Comparison of ENCODE assay signal across 26 cellular contexts in genomic region chr4:16569790-16570189, GRCh38.
"Had no signal": no experiment of that assay in that cellular context is flagged by ENCODE, and none has a peak within 500 bp of the region (broad histone marks: within the 10 kb centered on the region; RNA-seq: fewer than 3 reads in every experiment).

No MANE protein-coding gene starts in this region.

- H3K27ac Mint-ChIP-seq: effector memory CD8-positive, alpha-beta T cell; endodermal cell; memory B cell; naive thymus-derived CD4-positive, alpha-beta T cell had no signal

- H3K36me3 ChIP-seq: esophagus squamous epithelium, gastrocnemius medialis, lower lobe of right lung had no signal

- H3K36me3 Mint-ChIP-seq: memory B cell; naive thymus-derived CD4-positive, alpha-beta T cell had no signal

- H3K27ac ChIP-seq: coronary artery, dorsolateral prefrontal cortex, epithelial cell of prostate, esophagus squamous epithelium, gastrocnemius medialis, heart right ventricle, lower lobe of right lung had no signal

- H3K4me3 ChIP-seq: coronary artery, dorsolateral prefrontal cortex, esophagus squamous epithelium, gastrocnemius medialis, heart right ventricle, lower lobe of right lung had no signal

- H3K9me3 ChIP-seq: esophagus squamous epithelium, gastrocnemius medialis, lower lobe of right lung had no signal

- H3K4me1 Mint-ChIP-seq: memory B cell; naive thymus-derived CD4-positive, alpha-beta T cell had no signal

- H3K9me3 Mint-ChIP-seq: endodermal cell, memory B cell had no signal

- H3K27me3 Mint-ChIP-seq: effector memory CD8-positive, alpha-beta T cell; memory B cell had no signal

- H3K27me3 ChIP-seq: dorsolateral prefrontal cortex, gastrocnemius medialis, heart right ventricle had no signal

- H3K4me3 Mint-ChIP-seq: effector memory CD8-positive, alpha-beta T cell; endodermal cell; memory B cell; naive thymus-derived CD4-positive, alpha-beta T cell had no signal

- ATAC-seq: effector memory CD8-positive, alpha-beta T cell; esophagus mucosa; gastrocnemius medialis; heart right ventricle; left colon; left lobe of liver; left ventricle myocardium superior; naive thymus-derived CD4-positive, alpha-beta T cell had no signal

- DNase-seq: dermis blood vessel endothelial cell; dorsolateral prefrontal cortex; effector CD4-positive, alpha-beta T cell; effector memory CD8-positive, alpha-beta T cell; endodermal cell; erythroblast; esophagus squamous epithelium; foreskin fibroblast; foreskin melanocyte; gastrocnemius medialis; glutamatergic neuron; head of caudate nucleus; heart right ventricle; hippocampal formation; left colon; left ventricle myocardium superior; lower lobe of right lung; mammary epithelial cell; mesendoderm; midbrain; naive thymus-derived CD4-positive, alpha-beta T cell had no signal
